In the genomic region with DNA sequence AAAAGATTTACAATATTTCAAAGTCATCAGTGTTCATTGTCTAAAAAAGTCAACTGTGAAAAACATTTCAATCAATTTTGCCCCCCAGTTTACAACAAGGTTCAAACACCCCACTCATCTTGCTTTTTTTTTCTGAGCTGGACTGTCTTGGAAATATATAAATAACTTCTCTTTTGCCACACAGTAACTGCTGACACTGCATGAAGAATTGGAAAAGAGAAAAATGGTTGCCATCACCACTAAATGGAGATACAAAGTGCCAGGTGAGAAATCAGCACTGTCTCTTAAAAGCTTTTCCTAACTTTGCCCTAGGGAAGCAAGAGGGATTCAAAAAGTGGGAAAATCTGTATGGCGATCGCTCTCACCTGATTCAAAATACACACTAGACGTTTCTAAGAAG, we compare ENCODE assay signal across 28 cellular contexts.
"Had no signal": no experiment of that assay in that cellular context is flagged by ENCODE, and none has a peak within 500 bp of the region (broad histone marks: within the 10 kb centered on the region; RNA-seq: fewer than 3 reads in every experiment).

No MANE protein-coding gene starts in this region.

- FAIRE-seq: endometrium, islet of Langerhans, keratinocyte had no signal

- H3K9me3 ChIP-seq: esophagus squamous epithelium, gastrocnemius medialis, heart right ventricle, left lung, lower lobe of right lung, mucosa of descending colon had no signal

- H3K4me1 ChIP-seq: esophagus squamous epithelium, gastrocnemius medialis, heart right ventricle, left lung, lower lobe of right lung had no signal

- H3K27ac ChIP-seq: epithelial cell of prostate, esophagus squamous epithelium, gastrocnemius medialis, heart right ventricle, left lung, lower lobe of right lung had no signal

- H3K27ac Mint-ChIP-seq: dendritic cell treated with granulocyte-macrophage colony-stimulating factor and Interleukin-4, amounts not matched to agents 40 ng/mL and 50 ng/mL, for 4 days; effector memory CD8-positive, alpha-beta T cell; endodermal cell; mesothelial cell of epicardium; naive thymus-derived CD8-positive, alpha-beta T cell had no signal

- H3K27me3 ChIP-seq: esophagus squamous epithelium, gastrocnemius medialis, heart right ventricle, left lung had no signal

- H3K4me3 Mint-ChIP-seq: dendritic cell treated with granulocyte-macrophage colony-stimulating factor and Interleukin-4, amounts not matched to agents 40 ng/mL and 50 ng/mL, for 4 days; effector memory CD8-positive, alpha-beta T cell; endodermal cell; mesothelial cell of epicardium; naive B cell; naive thymus-derived CD8-positive, alpha-beta T cell had no signal

- H3K9me3 Mint-ChIP-seq: dendritic cell treated with granulocyte-macrophage colony-stimulating factor and Interleukin-4, amounts not matched to agents 40 ng/mL and 50 ng/mL, for 4 days; effector memory CD8-positive, alpha-beta T cell; endodermal cell; mesothelial cell of epicardium; naive B cell; naive thymus-derived CD8-positive, alpha-beta T cell had no signal

- DNase-seq: cortex of kidney; effector CD8-positive, alpha-beta T cell; effector memory CD8-positive, alpha-beta T cell; endodermal cell; erythroblast; esophagus squamous epithelium; foreskin fibroblast; foreskin melanocyte; gastrocnemius medialis; glutamatergic neuron; head of caudate nucleus; heart right ventricle; hippocampal formation; left cardiac atrium; left lung; left ventricle myocardium superior; lower lobe of right lung; mesenchymal stem cell; mucosa of descending colon; naive B cell; naive thymus-derived CD8-positive, alpha-beta T cell had no signal

- ATAC-seq: effector memory CD8-positive, alpha-beta T cell; esophagus mucosa; gastrocnemius medialis; heart right ventricle; left cardiac atrium; left lung; left ventricle myocardium superior; lower lobe of right lung; mucosa of descending colon; naive thymus-derived CD8-positive, alpha-beta T cell had no signal

- H3K4me1 Mint-ChIP-seq: endodermal cell; mesothelial cell of epicardium; naive B cell; naive thymus-derived CD8-positive, alpha-beta T cell had no signal

- H3K27me3 Mint-ChIP-seq: dendritic cell treated with granulocyte-macrophage colony-stimulating factor and Interleukin-4, amounts not matched to agents 40 ng/mL and 50 ng/mL, for 4 days; effector memory CD8-positive, alpha-beta T cell; naive B cell; naive thymus-derived CD8-positive, alpha-beta T cell had no signal

- H3K4me3 ChIP-seq: esophagus squamous epithelium, gastrocnemius medialis, heart right ventricle, left lung, lower lobe of right lung, mucosa of descending colon had no signal
